Comparison of ENCODE assay signal across 8 cellular contexts in the genomic region with DNA sequence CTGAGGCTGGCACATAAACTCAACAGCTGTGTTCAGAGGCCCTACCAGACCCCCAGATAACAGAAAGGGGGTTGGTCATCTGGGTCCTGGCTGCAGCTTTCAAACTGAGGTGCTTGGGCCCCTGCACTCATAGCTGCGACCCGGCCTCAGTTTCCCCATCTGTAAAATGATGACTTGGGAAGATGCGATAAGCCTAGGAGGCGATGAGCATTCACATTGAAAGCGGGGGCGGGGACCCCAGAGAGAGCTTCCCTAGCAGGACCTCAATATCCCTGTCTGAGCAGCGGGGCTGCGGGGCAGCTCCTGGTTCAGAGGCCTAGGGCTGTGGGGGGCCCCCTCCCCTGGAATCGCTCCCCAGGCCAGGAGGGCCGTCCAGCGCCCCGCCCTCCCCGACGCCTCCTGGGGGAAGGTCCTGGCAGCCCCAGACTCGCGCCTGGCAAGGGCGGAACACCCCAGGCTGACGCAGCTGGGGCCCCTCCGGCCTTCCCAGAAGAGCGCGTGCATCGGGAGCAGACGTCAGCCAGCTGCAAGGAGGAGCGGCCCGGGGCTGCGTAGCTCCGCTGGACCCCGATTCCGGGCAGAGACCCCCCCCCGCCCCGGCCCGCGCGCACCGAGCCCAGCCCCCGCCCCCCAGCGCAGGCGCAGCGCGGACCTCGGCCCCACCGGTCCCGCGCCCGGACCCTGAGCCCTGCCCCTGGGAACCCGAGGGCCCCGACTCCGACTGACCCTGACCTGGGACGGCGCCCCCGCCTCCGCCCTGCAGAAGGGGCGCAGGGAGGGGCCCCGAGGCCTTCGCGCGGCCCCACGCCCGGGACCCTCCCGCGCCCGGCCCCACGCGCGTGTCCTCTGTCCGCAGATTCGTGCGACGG. TPM values are rescaled to one million over a fixed set of nuclear protein-coding genes. Genes with fewer than 3 reads are reported as not detected.
DNase-seq lines count a peak whose midpoint lies in the region; ATAC-seq and TF ChIP-seq lines count a peak whose summit lies in the region.

No MANE protein-coding gene starts in this region.

- H3K27me3 ChIP-seq in CD4-positive, alpha-beta T cell (ENCODE audit: control insufficient read depth, insufficient read depth, low read length): peaks cover 19% of the 10 kb centered on the region
- peaks cover 14% of the 10 kb centered on the region for H3K27me3 ChIP-seq in HL-60 (ENCODE audit: insufficient read depth, poor library complexity, severe bottlenecking)
- H3K27me3 ChIP-seq in mononuclear cell (ENCODE audit: insufficient read depth, low read length): peaks cover 13% of the 10 kb centered on the region
- no peaks in the 10 kb centered on the region for H3K27me3 ChIP-seq in thoracic aorta (replicated peaks; ENCODE audit: insufficient read depth)

- H3K4me3 ChIP-seq in HL-60 (replicated peaks; ENCODE audit: insufficient read depth, low read length): peak overlapping the region; percentile 59
- H3K4me3 ChIP-seq in mononuclear cell (ENCODE audit: low read length): peak overlapping the region; percentile 59
- H3K4me3 ChIP-seq in thoracic aorta: peak overlapping the region; percentile 76

- H3K27ac Mint-ChIP-seq in CD4-positive, alpha-beta T cell: no peak overlapping the region
- H3K27ac Mint-ChIP-seq in activated CD4-positive, alpha-beta T cell treated with anti-CD3 and anti-CD28 coated beads, Interleukin-2, amount 10 ng/mL, durations not matched to agents 7 days and 5 days: peak overlapping the region; percentile 66

- intact Hi-C loops in CD4-positive, alpha-beta T cell (cut with DNase I, micrococcal nuclease): loop anchor here (1.0 to 5.0 kb wide), 6 partner anchors 16 to 107 kb away; partner anchors contain the start of genes RNF126 (in 2 of the 2), BSG (in 1 of the 2) and POLRMT (in 1 of the 2)

- peaks cover 6% of the 10 kb centered on the region for H3K36me3 ChIP-seq in thoracic aorta

- H3K27ac ChIP-seq in CD4-positive, alpha-beta T cell (ENCODE audit: low read depth, low read length): no peak overlapping the region
- H3K27ac ChIP-seq in HL-60 (replicated peaks): peak overlapping the region; percentile 60
- H3K27ac ChIP-seq in thoracic aorta: peak overlapping the region; percentile 96 to 99

- H3K4me1 Mint-ChIP-seq in CD4-positive, alpha-beta T cell (ENCODE audit: low read depth): peaks cover 5% of the 10 kb centered on the region
- peaks cover 7% of the 10 kb centered on the region for H3K4me1 Mint-ChIP-seq in activated CD4-positive, alpha-beta T cell treated with anti-CD3 and anti-CD28 coated beads, Interleukin-2, amount 10 ng/mL, durations not matched to agents 7 days and 5 days

- ATAC-seq in CD4-positive, alpha-beta T cell (ENCODE audit: poor library complexity): no peak
- ATAC-seq in GM19452 (IDR thresholded peaks at IDR 0.05; ENCODE audit: unreplicated experiment) (peak; percentile 18), thoracic aorta (ENCODE audit: insufficient number of reproducible peaks, low FRiP score, low read depth) (no peak)

- POLR2A ChIA-PET in CD4-positive, alpha-beta T cell (lab: Charles Lee): interaction anchor here (0.6 to 4.4 kb wide), 7 partner anchors 16 to 173 kb away, joined by 3 to 45 read pairs (median 5); partner anchors contain the start of genes CDC34, PTBP1 and RNF126
- POLR2A ChIA-PET in activated CD4-positive, alpha-beta T cell treated with anti-CD3 and anti-CD28 coated beads, Interleukin-2, amount 10 ng/mL, durations not matched to agents 7 days and 5 days (lab: Charles Lee): interaction anchor here (0.7 kb wide), 1 partner anchor 14 kb away, joined by 3 read pairs; no protein-coding TSS in a partner anchor

- no peaks in the 10 kb centered on the region for H3K9me3 ChIP-seq in CD4-positive, alpha-beta T cell (ENCODE audit: control insufficient read depth, low read length)
- H3K9me3 ChIP-seq in mononuclear cell (ENCODE audit: low read depth, low read length) (no peaks in the 10 kb centered on the region), thoracic aorta (no peaks in the 10 kb centered on the region)

- H3K4me1 ChIP-seq in mononuclear cell (ENCODE audit: insufficient read depth, low read length): peaks cover 20% of the 10 kb centered on the region
- peaks cover 14 to 23% of the 10 kb centered on the region in 2 donors for H3K4me1 ChIP-seq in thoracic aorta (ENCODE audit: control insufficient read depth in 1 of 2, low read depth in 2 of 2)

- H3K36me3 Mint-ChIP-seq in CD4-positive, alpha-beta T cell (ENCODE audit: low read depth): no peaks in the 10 kb centered on the region
- H3K36me3 Mint-ChIP-seq in activated CD4-positive, alpha-beta T cell treated with anti-CD3 and anti-CD28 coated beads, Interleukin-2, amount 10 ng/mL, durations not matched to agents 7 days and 5 days (ENCODE audit: low read depth): no peaks in the 10 kb centered on the region

- peak overlapping the region; percentile 76 for H3K4me3 Mint-ChIP-seq in CD4-positive, alpha-beta T cell
- peak overlapping the region; percentile 83 for H3K4me3 Mint-ChIP-seq in activated CD4-positive, alpha-beta T cell treated with anti-CD3 and anti-CD28 coated beads, Interleukin-2, amount 10 ng/mL, durations not matched to agents 7 days and 5 days

- TF ChIP-seq CTCF in CD4-positive, alpha-beta T cell (IDR thresholded peaks at IDR 0.05): no peak
- TF ChIP-seq CTCF in HL-60 (IDR thresholded peaks at IDR 0.05; ENCODE audit: insufficient read depth, low read length) (no peak), thoracic aorta (IDR thresholded peaks at IDR 0.05) (no peak)

- H3K27me3 Mint-ChIP-seq in CD4-positive, alpha-beta T cell: peaks cover 11% of the 10 kb centered on the region
- peaks cover 12% of the 10 kb centered on the region for H3K27me3 Mint-ChIP-seq in activated CD4-positive, alpha-beta T cell treated with anti-CD3 and anti-CD28 coated beads, Interleukin-2, amount 10 ng/mL, durations not matched to agents 7 days and 5 days

- CTCF ChIA-PET in CD4-positive, alpha-beta T cell (lab: Charles Lee): interaction anchor here (0.7 to 2.7 kb wide), 7 partner anchors 12 to 173 kb away, joined by 3 to 17 read pairs (median 8); no protein-coding TSS in a partner anchor
- CTCF ChIA-PET in activated CD4-positive, alpha-beta T cell treated with anti-CD3 and anti-CD28 coated beads, Interleukin-2, amount 10 ng/mL, durations not matched to agents 7 days and 5 days (lab: Charles Lee): interaction anchor here (1.0 to 1.9 kb wide), 4 partner anchors 10 to 169 kb away, joined by 3 to 7 read pairs (median 4); partner anchors contain the start of gene RNF126

- H3K9me3 Mint-ChIP-seq in CD4-positive, alpha-beta T cell: no peaks in the 10 kb centered on the region
- H3K9me3 Mint-ChIP-seq in activated CD4-positive, alpha-beta T cell treated with anti-CD3 and anti-CD28 coated beads, Interleukin-2, amount 10 ng/mL, durations not matched to agents 7 days and 5 days: no peaks in the 10 kb centered on the region

- peak in 2 of 10 experiments; percentile 17 to 28 for DNase-seq in CD4-positive, alpha-beta T cell
- DNase-seq in HL-60 (ENCODE audit: low read depth in 1 of 2, low spot score in 1 of 2) (peak; percentile 51 to 60), epidermal melanocyte (ENCODE audit: insufficient read length, low spot score) (peak; percentile 73), thoracic aorta (ENCODE audit: low spot score) (no peak), SK-N-DZ (ENCODE audit: low spot score) (no peak)
- DNase-seq in activated CD4-positive, alpha-beta T cell treated with anti-CD3 and anti-CD28 coated beads, Interleukin-2, amount 10 ng/mL, durations not matched to agents 7 days and 5 days: peak; percentile 30

RNA-seq across cellular contexts. Expression of gene FSTL3, which starts 3.5 kb away (rescaled TPM):
- 1 to 10 TPM; 2.2 to 3.4 TPM for total RNA-seq in CD4-positive, alpha-beta T cell
- 1 to 10 TPM; 1.6 to 2.1 TPM for total RNA-seq in activated CD4-positive, alpha-beta T cell treated with anti-CD3 and anti-CD28 coated beads, Interleukin-2, amount 10 ng/mL, durations not matched to agents 7 days and 5 days
- 0.73 TPM for total RNA-seq in mononuclear cell
- total RNA-seq in thoracic aorta: 100 to 1,000 TPM; 361 to 595 TPM
- 13.8 and 27.0 TPM in 2 replicates for polyA plus RNA-seq in SK-N-DZ (2014; cell fraction: cytosol; rRNA removed)
- 23.3 and 25.4 TPM in 2 replicates for polyA plus RNA-seq in SK-N-DZ (2014; cell fraction: nucleus; rRNA removed)

RNA-seq across cellular contexts. Expression of gene PRSS57, which starts 15.6 kb away (rescaled TPM):
- total RNA-seq in CD4-positive, alpha-beta T cell: not detected
- not detected for total RNA-seq in activated CD4-positive, alpha-beta T cell treated with anti-CD3 and anti-CD28 coated beads, Interleukin-2, amount 10 ng/mL, durations not matched to agents 7 days and 5 days
- total RNA-seq in mononuclear cell (5.4 TPM), thoracic aorta (not detected)
- not detected in 2 replicates for polyA plus RNA-seq in SK-N-DZ (2014; cell fraction: cytosol; rRNA removed)
- not detected in 2 replicates for polyA plus RNA-seq in SK-N-DZ (2014; cell fraction: nucleus; rRNA removed)

RNA-seq across cellular contexts. Expression of gene RNF126, which starts 16.6 kb away (rescaled TPM):
- total RNA-seq in CD4-positive, alpha-beta T cell: 100 to 1,000 TPM; 112 to 119 TPM
- total RNA-seq in activated CD4-positive, alpha-beta T cell treated with anti-CD3 and anti-CD28 coated beads, Interleukin-2, amount 10 ng/mL, durations not matched to agents 7 days and 5 days: 10 to 100 TPM; 71.5 to 80.3 TPM
- 80.6 TPM for total RNA-seq in mononuclear cell
- 10 to 100 TPM; 47.8 to 61.9 TPM for total RNA-seq in thoracic aorta
- 60.8 and 67.6 TPM in 2 replicates for polyA plus RNA-seq in SK-N-DZ (2014; cell fraction: cytosol; rRNA removed)
- polyA plus RNA-seq in SK-N-DZ (2014; cell fraction: nucleus; rRNA removed): 98.8 and 99.8 TPM in 2 replicates

RNA-seq across cellular contexts. Expression of gene PALM, which starts 29.1 kb away (rescaled TPM):
- not detected for total RNA-seq in CD4-positive, alpha-beta T cell
- not detected for total RNA-seq in activated CD4-positive, alpha-beta T cell treated with anti-CD3 and anti-CD28 coated beads, Interleukin-2, amount 10 ng/mL, durations not matched to agents 7 days and 5 days
- total RNA-seq in mononuclear cell (not detected), thoracic aorta (10 to 100 TPM; 14.4 to 28.4 TPM)
- 55.2 and 83.8 TPM in 2 replicates for polyA plus RNA-seq in SK-N-DZ (2014; cell fraction: cytosol; rRNA removed)
- polyA plus RNA-seq in SK-N-DZ (2014; cell fraction: nucleus; rRNA removed): 56.4 and 66.9 TPM in 2 replicates

RNA-seq across cellular contexts. Expression of gene FGF22, which starts 40.0 kb away (rescaled TPM):
- total RNA-seq in CD4-positive, alpha-beta T cell: under 1 TPM; 0.42 to 0.49 TPM
- total RNA-seq in activated CD4-positive, alpha-beta T cell treated with anti-CD3 and anti-CD28 coated beads, Interleukin-2, amount 10 ng/mL, durations not matched to agents 7 days and 5 days: under 1 TPM in 1 of 2 experiments, not detected in 1; 0.12 TPM
- total RNA-seq in mononuclear cell: 0.10 TPM
- total RNA-seq in thoracic aorta: under 1 TPM; 0.27 to 0.56 TPM
- 1.8 TPM in 1 of 2 replicates, not detected in the other for polyA plus RNA-seq in SK-N-DZ (2014; cell fraction: cytosol; rRNA removed)
- polyA plus RNA-seq in SK-N-DZ (2014; cell fraction: nucleus; rRNA removed): 1.5 and 3.3 TPM in 2 replicates

Comparison
In these comparisons a context has a peak if more than half of its experiments do, and no peak if none do; other contexts are left out.
1. DNase-seq: peak in HL-60 (2 of 2), activated CD4-positive, alpha-beta T cell treated with anti-CD3 and anti-CD28 coated beads, Interleukin-2, amount 10 ng/mL, durations not matched to agents 7 days and 5 days (single experiment) and epidermal melanocyte (single experiment); none in thoracic aorta (single experiment) and SK-N-DZ (single experiment).
2. RNA of gene FSTL3, which starts 3.5 kb away (total RNA-seq): 361 to 595 TPM in thoracic aorta; 2.2 to 3.4 TPM in CD4-positive, alpha-beta T cell, 1.6 to 2.1 TPM in activated CD4-positive, alpha-beta T cell treated with anti-CD3 and anti-CD28 coated beads, Interleukin-2, amount 10 ng/mL, durations not matched to agents 7 days and 5 days and 0.73 TPM in mononuclear cell (single experiment); every median in the first group is over 10 times any median in the second.
3. Peak in every context shown above with its lines, with median percentiles within 50 percentile points of each other: H3K4me3 ChIP-seq.